ENCODE assay signal across 14 cellular contexts in genomic region chr5:23419115-23419514, GRCh38.
DNase-seq lines count a peak whose midpoint lies in the region; ATAC-seq, FAIRE-seq and TF ChIP-seq lines count a peak whose summit lies in the region.
"Had no signal": no experiment of that assay in that cellular context is flagged by ENCODE, and none has a peak within 500 bp of the region (broad histone marks: within the 10 kb centered on the region; RNA-seq: fewer than 3 reads in every experiment).

No MANE protein-coding gene starts in this region.

- H3K4me1 ChIP-seq in endocrine pancreas (ENCODE audit: control insufficient read depth, insufficient read depth, low read length) = peaks cover 8% of the 10 kb centered on the region
- H3K4me1 ChIP-seq in pancreas = no peaks in the 10 kb centered on the region
- H3K4me1 ChIP-seq: sigmoid colon had no signal

- WGBS in pancreas, 2 donors = 32 to 50% methylated on average over 1 of the region's 1 CpG

- intact Hi-C loops in pancreas (cut with DNase I) = no loop called here
- intact Hi-C loops in sciatic nerve (cut with DNase I) = no loop called here

- TF ChIP-seq CTCF in pancreas (IDR thresholded peaks at IDR 0.05) (no peak), GM13976 (IDR thresholded peaks at IDR 0.05; ENCODE audit: borderline replicate concordance, control extremely low read depth, extremely low read depth, insufficient read depth, missing control alignments) (no peak)

- no peak overlapping the region for H3K27ac ChIP-seq in pancreas
- H3K27ac ChIP-seq: sigmoid colon had no signal

- H3K4me3 ChIP-seq in endocrine pancreas (ENCODE audit: control insufficient read depth, insufficient read depth, low read length) = peak overlapping the region; percentile 16
- no peak overlapping the region for H3K4me3 ChIP-seq in pancreas
- H3K4me3 ChIP-seq: sigmoid colon had no signal

- no peak for FAIRE-seq in pancreas (lab: Jason Lieb, UNC)
- FAIRE-seq: GM12891 had no signal

- DNase-seq in HT-29 (ENCODE audit: low spot score) (peak; percentile 22), NCI-H446 treated with DMSO at 0.1 percent for 48 hours (lab: John Stamatoyannopoulos, UW) (peak; percentile 28), pancreas (no peak), midbrain (lab: John Stamatoyannopoulos, UW) (no peak), sciatic nerve (ENCODE audit: low spot score) (no peak), GM13976 (ENCODE audit: low spot score) (no peak)
- DNase-seq: activated naive CD4-positive, alpha-beta T cell; Calu3; cerebellar nuclear complex; IMR-90; sigmoid colon had no signal

- in situ Hi-C loops in GM13976 (cut with MboI; ENCODE audit: low sequenced_read_pairs, unreplicated experiment) = no loop called here

- H3K27me3 ChIP-seq in endocrine pancreas (ENCODE audit: control insufficient read depth, insufficient read depth, low read length) (no peaks in the 10 kb centered on the region), pancreas (no peaks in the 10 kb centered on the region)
- H3K27me3 ChIP-seq: sigmoid colon had no signal

- ATAC-seq in pancreas (peak in 3 of 4 donors; percentile 30 to 88 (median 88)), HG02970 (IDR thresholded peaks at IDR 0.05; ENCODE audit: low FRiP score, unreplicated experiment) (no peak), sciatic nerve (no peak)

- H3K36me3 ChIP-seq in endocrine pancreas (ENCODE audit: control insufficient read depth, insufficient read depth, low read length) = no peaks in the 10 kb centered on the region
- H3K36me3 ChIP-seq in pancreas = no peaks in the 10 kb centered on the region
- H3K36me3 ChIP-seq: sigmoid colon had no signal

- no peak overlapping the region for H3K9ac ChIP-seq in endocrine pancreas (ENCODE audit: control insufficient read depth, insufficient read depth, low read length)

- no peaks in the 10 kb centered on the region for H3K9me3 ChIP-seq in endocrine pancreas (ENCODE audit: control insufficient read depth, low read length)
- H3K9me3 ChIP-seq in pancreas = no peaks in the 10 kb centered on the region
- H3K9me3 ChIP-seq: sigmoid colon had no signal

Comparison
In these comparisons a context has a peak if more than half of its experiments do, and no peak if none do; other contexts are left out.
1. DNase-seq: peak in HT-29 (single experiment) and NCI-H446 treated with DMSO at 0.1 percent for 48 hours (single experiment); none in pancreas (0 of 6), midbrain (single experiment), sciatic nerve (single experiment) and GM13976 (single experiment).
2. ATAC-seq: peak in pancreas (3 of 4); none in HG02970 (single experiment) and sciatic nerve (single experiment).